12 cellular contexts compared by ENCODE assay signal in genomic region chr10:119526606-119527592, GRCh38. TPM values are rescaled to one million over a fixed set of nuclear protein-coding genes. Genes with fewer than 3 reads are reported as not detected.
DNase-seq lines count a peak whose midpoint lies in the region; ATAC-seq, FAIRE-seq and TF ChIP-seq lines count a peak whose summit lies in the region.
"Had no signal": no experiment of that assay in that cellular context is flagged by ENCODE, and none has a peak within 500 bp of the region (broad histone marks: within the 10 kb centered on the region; RNA-seq: fewer than 3 reads in every experiment).

No MANE protein-coding gene starts in this region.

- no peak overlapping the region for H3K4me3 Mint-ChIP-seq in activated naive CD8-positive, alpha-beta T cell treated with anti-CD3 and anti-CD28 coated beads for 36 hours
- H3K4me3 Mint-ChIP-seq in nephron progenitor cell: no peak overlapping the region
- H3K4me3 Mint-ChIP-seq: brain had no signal

- H3K9me3 Mint-ChIP-seq in activated naive CD8-positive, alpha-beta T cell treated with anti-CD3 and anti-CD28 coated beads for 36 hours: no peaks in the 10 kb centered on the region
- no peaks in the 10 kb centered on the region for H3K9me3 Mint-ChIP-seq in nephron progenitor cell
- H3K9me3 Mint-ChIP-seq: nephron had no signal

- peak overlapping the region; percentile 66 for H3K27ac Mint-ChIP-seq in activated naive CD8-positive, alpha-beta T cell treated with anti-CD3 and anti-CD28 coated beads for 36 hours
- H3K27ac Mint-ChIP-seq in nephron progenitor cell: no peak overlapping the region
- H3K27ac Mint-ChIP-seq: brain had no signal

- no peak for ATAC-seq in GM19395 (IDR thresholded peaks at IDR 0.05; ENCODE audit: unreplicated experiment)

- H3K4me1 Mint-ChIP-seq in activated naive CD8-positive, alpha-beta T cell treated with anti-CD3 and anti-CD28 coated beads for 36 hours: peaks cover 83% of the 10 kb centered on the region
- peaks cover 18% of the 10 kb centered on the region for H3K4me1 Mint-ChIP-seq in nephron progenitor cell

- peak; percentile 69 for DNase-seq in NCI-H82 (lab: John Stamatoyannopoulos, UW)
- no peak for DNase-seq in NCI-H82 treated with DMSO at 0.1 percent for 48 hours (lab: John Stamatoyannopoulos, UW; ENCODE audit: unreplicated experiment)
- peak; percentile 45 for DNase-seq in HEK293T (ENCODE audit: extremely low spot score)
- no peak for DNase-seq in activated naive CD8-positive, alpha-beta T cell treated with anti-CD3 and anti-CD28 coated beads for 36 hours
- DNase-seq in nephron progenitor cell: no peak
- DNase-seq in GM19239 (ENCODE audit: insufficient read length, low spot score): no peak
- DNase-seq in NCI-H526 (lab: John Stamatoyannopoulos, UW): no peak
- DNase-seq: activated CD8-positive, alpha-beta memory T cell treated with anti-CD3 and anti-CD28 coated beads for 24 hours; NCI-H748 treated with DMSO at 0.1 percent for 48 hours had no signal

- TF ChIP-seq CTCF in nephron progenitor cell (IDR thresholded peaks at IDR 0.05): peak; percentile 32

- no peaks in the 10 kb centered on the region for H3K27me3 Mint-ChIP-seq in activated naive CD8-positive, alpha-beta T cell treated with anti-CD3 and anti-CD28 coated beads for 36 hours
- H3K27me3 Mint-ChIP-seq in nephron progenitor cell (ENCODE audit: low read depth, poor library complexity): peaks cover 14% of the 10 kb centered on the region

- CTCF ChIA-PET in HEK293T (lab: Yijun Ruan, JAX): interaction anchor here (0.7 kb wide), 1 partner anchor 69 kb away, joined by 8 read pairs; no protein-coding TSS in a partner anchor

- POLR2A ChIA-PET in HEK293T (lab: Yijun Ruan, JAX): interaction anchor here (2.2 kb wide), 1 partner anchor 16 kb away, joined by 8 read pairs; the partner anchor contains the start of gene RGS10

- no peak for FAIRE-seq in GM19239 (lab: Jason Lieb, UNC)

- H3K36me3 Mint-ChIP-seq in activated naive CD8-positive, alpha-beta T cell treated with anti-CD3 and anti-CD28 coated beads for 36 hours: peaks cover 66% of the 10 kb centered on the region
- H3K36me3 Mint-ChIP-seq in nephron progenitor cell (ENCODE audit: low read depth): no peaks in the 10 kb centered on the region
- H3K36me3 Mint-ChIP-seq: brain had no signal

TF ChIP-seq in HEK293T, 16 proteins besides CTCF, POLR2A, EP300 and RAD21:
- TF ChIP-seq PKNOX1 (IDR thresholded peaks at IDR 0.05) (no peak), SP1 (IDR thresholded peaks at IDR 0.05) (no peak), LEF1 (IDR thresholded peaks at IDR 0.05; ENCODE audit: borderline replicate concordance) (no peak), L3MBTL2 (conservative IDR thresholded peaks at IDR 0.05) (no peak), ARNT (IDR thresholded peaks at IDR 0.05) (no peak), FOXK2 (IDR thresholded peaks at IDR 0.05) (no peak), TARDBP (IDR thresholded peaks at IDR 0.05) (no peak), ZNF384 (IDR thresholded peaks at IDR 0.05) (no peak), ELF4 (IDR thresholded peaks at IDR 0.05) (no peak), SUZ12 (IDR thresholded peaks at IDR 0.05) (no peak), HDGF (IDR thresholded peaks at IDR 0.05; ENCODE audit: borderline replicate concordance) (no peak), FOXM1 (IDR thresholded peaks at IDR 0.05; ENCODE audit: borderline replicate concordance) (no peak)
TF ChIP-seq in HEK293T: peak in this region for 0.

RNA-seq across cellular contexts. Expression of gene RGS10, which starts 15.6 kb away (rescaled TPM):
- total RNA-seq in activated naive CD8-positive, alpha-beta T cell treated with anti-CD3 and anti-CD28 coated beads for 36 hours: 100 to 1,000 TPM; 273 to 294 TPM

Comparison
In these comparisons a context has a peak if more than half of its experiments do, and no peak if none do; other contexts are left out.
1. DNase-seq: peak in NCI-H82 (single experiment) and HEK293T (single experiment); none in NCI-H82 treated with DMSO at 0.1 percent for 48 hours (single experiment), activated naive CD8-positive, alpha-beta T cell treated with anti-CD3 and anti-CD28 coated beads for 36 hours (single experiment), nephron progenitor cell (single experiment), GM19239 (single experiment) and NCI-H526 (0 of 2).